Comparison of ENCODE assay signal across 1 cellular context in the genomic region with DNA sequence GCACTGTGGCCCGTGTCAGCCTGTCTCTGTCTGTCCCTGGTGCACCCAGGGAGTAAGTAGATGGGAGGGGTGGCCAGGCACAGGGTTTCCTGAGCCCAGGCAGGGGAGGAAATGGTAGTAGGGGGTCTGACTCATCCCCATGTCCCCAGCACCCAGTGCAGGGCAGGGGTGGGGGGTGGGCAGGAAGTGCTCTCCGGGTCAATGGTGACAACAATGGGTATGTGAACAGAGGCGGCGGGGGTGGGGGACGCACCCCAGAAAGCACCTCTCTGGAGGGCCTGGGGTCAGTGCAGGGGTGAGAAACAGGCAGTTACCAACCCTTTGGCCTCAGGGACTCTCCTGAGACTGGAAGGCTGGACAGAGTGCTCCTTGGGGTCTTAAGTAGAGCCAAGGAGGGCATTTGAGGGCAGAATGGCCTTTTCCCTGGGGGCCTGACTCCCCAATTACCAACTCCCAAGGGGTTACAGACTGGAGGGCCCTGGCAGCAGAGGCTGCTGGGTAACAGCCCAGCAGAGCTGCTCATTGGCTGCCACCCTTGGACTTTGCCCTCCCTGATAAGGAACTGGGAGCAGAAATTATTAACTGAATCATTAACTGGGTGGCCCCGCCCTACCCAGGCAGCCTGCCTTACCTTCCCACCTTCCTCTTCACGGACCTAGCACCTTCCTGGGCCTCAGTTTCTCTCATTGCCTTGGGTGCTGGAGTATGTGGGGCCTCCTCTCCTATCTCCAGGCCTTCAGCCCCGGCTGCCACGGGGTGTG.
TF ChIP-seq lines count a peak whose summit lies in the region.

No MANE protein-coding gene starts in this region.

TF ChIP-seq in HepG2, 621 proteins besides CTCF, POLR2A, EP300 and RAD21 (continued from another document and continues in another):
- TF ChIP-seq, protein P1, sequence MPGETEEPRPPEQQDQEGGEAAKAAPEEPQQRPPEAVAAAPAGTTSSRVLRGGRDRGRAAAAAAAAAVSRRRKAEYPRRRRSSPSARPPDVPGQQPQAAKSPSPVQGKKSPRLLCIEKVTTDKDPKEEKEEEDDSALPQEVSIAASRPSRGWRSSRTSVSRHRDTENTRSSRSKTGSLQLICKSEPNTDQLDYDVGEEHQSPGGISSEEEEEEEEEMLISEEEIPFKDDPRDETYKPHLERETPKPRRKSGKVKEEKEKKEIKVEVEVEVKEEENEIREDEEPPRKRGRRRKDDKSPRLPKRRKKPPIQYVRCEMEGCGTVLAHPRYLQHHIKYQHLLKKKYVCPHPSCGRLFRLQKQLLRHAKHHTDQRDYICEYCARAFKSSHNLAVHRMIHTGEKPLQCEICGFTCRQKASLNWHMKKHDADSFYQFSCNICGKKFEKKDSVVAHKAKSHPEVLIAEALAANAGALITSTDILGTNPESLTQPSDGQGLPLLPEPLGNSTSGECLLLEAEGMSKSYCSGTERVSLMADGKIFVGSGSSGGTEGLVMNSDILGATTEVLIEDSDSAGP (CRISPR knock-in tag; IDR thresholded peaks at IDR 0.05; ENCODE audit: borderline replicate concordance), result peak; percentile 51; the same call in 1 of the 2 replicates
- TF ChIP-seq SATB2 (CRISPR knock-in tag; IDR thresholded peaks at IDR 0.05) (peak; percentile 92), ZC3H4 (CRISPR knock-in tag; IDR thresholded peaks at IDR 0.05; ENCODE audit: borderline replicate concordance) (peak; percentile 82; the same call in 1 of the 2 replicates), MAF1 (CRISPR knock-in tag; IDR thresholded peaks at IDR 0.05; ENCODE audit: borderline replicate concordance) (no peak), HHEX (CRISPR knock-in tag; IDR thresholded peaks at IDR 0.05) (peak; percentile 38; the same call in 1 of the 2 replicates), ZNF761 (CRISPR knock-in tag; conservative IDR thresholded peaks at IDR 0.05) (peak; percentile 62; the same call in 1 of the 2 replicates), SUZ12 (IDR thresholded peaks at IDR 0.05; ENCODE audit: low read depth, low read length) (peak; percentile 31; the same call in 1 of the 2 replicates), ZNF274 (CRISPR knock-in tag; IDR thresholded peaks at IDR 0.05) (peak; percentile 22; the same call in 1 of the 2 replicates), HOXA3 (CRISPR knock-in tag; IDR thresholded peaks at IDR 0.05) (peak; percentile 86), NFYB (CRISPR knock-in tag; IDR thresholded peaks at IDR 0.05) (peak; percentile 83), ZC3H13 (CRISPR knock-in tag; IDR thresholded peaks at IDR 0.05) (peak; percentile 70; the same call in 1 of the 2 replicates), GFI1 (CRISPR knock-in tag; IDR thresholded peaks at IDR 0.05; ENCODE audit: borderline replicate concordance) (peak; percentile 57; the same call in 1 of the 2 replicates), ZNF747 (CRISPR knock-in tag; IDR thresholded peaks at IDR 0.05; ENCODE audit: borderline replicate concordance) (peak; percentile 84; the same call in 1 of the 2 replicates), ZNF34 (CRISPR knock-in tag; IDR thresholded peaks at IDR 0.05; ENCODE audit: borderline replicate concordance) (0 out of 2 replicates have a peak, but pooled peaks have one; percentile 31), SOX6 (IDR thresholded peaks at IDR 0.05) (no peak), SOX6 (CRISPR knock-in tag; IDR thresholded peaks at IDR 0.05) (peak; percentile 93), NR2F1 (CRISPR knock-in tag; IDR thresholded peaks at IDR 0.05) (peak; percentile 47 to 87; a peak in 3 of 4 replicates), ZNF547 (CRISPR knock-in tag; IDR thresholded peaks at IDR 0.05) (no peak), ELF3 (CRISPR knock-in tag; IDR thresholded peaks at IDR 0.05) (peak; percentile 79), PTBP1 (IDR thresholded peaks at IDR 0.05; ENCODE audit: low read depth, low read length, poor library complexity, severe bottlenecking) (no peak), ZMYM4 (CRISPR knock-in tag; IDR thresholded peaks at IDR 0.05) (peak; percentile 63; the same call in 1 of the 2 replicates), ZNF44 (CRISPR knock-in tag; IDR thresholded peaks at IDR 0.05) (0 out of 2 replicates have a peak, but pooled peaks have one; percentile 26), ZNF768 (CRISPR knock-in tag; IDR thresholded peaks at IDR 0.05) (no peak), PCBP2 (optimal IDR thresholded peaks at IDR 0.05; ENCODE audit: low read depth, low read length, poor library complexity, severe bottlenecking) (no peak), KMT2B (CRISPR knock-in tag; IDR thresholded peaks at IDR 0.05) (0 out of 2 replicates have a peak, but pooled peaks have one; percentile 40), ZNF256 (CRISPR knock-in tag; conservative IDR thresholded peaks at IDR 0.05) (peak; percentile 21; the same call in 1 of the 2 replicates), RBM39 (IDR thresholded peaks at IDR 0.05; ENCODE audit: low read depth, low read length, poor library complexity, severe bottlenecking) (peak; percentile 88), CREB1 (IDR thresholded peaks at IDR 0.05) (0 out of 2 replicates have a peak, but pooled peaks have one; percentile 17), CREB1 (CRISPR knock-in tag; IDR thresholded peaks at IDR 0.05) (no peak), ZEB1 (IDR thresholded peaks at IDR 0.05; ENCODE audit: insufficient replicate concordance, low read depth) (peak; percentile 8), ZNF331 (CRISPR knock-in tag; IDR thresholded peaks at IDR 0.05) (0 out of 2 replicates have a peak, but pooled peaks have one; percentile 30)
- TF ChIP-seq, protein P2, sequence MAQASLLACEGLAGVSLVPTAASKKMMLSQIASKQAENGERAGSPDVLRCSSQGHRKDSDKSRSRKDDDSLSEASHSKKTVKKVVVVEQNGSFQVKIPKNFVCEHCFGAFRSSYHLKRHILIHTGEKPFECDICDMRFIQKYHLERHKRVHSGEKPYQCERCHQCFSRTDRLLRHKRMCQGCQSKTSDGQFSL (CRISPR knock-in tag; IDR thresholded peaks at IDR 0.05), result peak; percentile 59; the same call in 1 of the 2 replicates
- TF ChIP-seq, protein P3, sequence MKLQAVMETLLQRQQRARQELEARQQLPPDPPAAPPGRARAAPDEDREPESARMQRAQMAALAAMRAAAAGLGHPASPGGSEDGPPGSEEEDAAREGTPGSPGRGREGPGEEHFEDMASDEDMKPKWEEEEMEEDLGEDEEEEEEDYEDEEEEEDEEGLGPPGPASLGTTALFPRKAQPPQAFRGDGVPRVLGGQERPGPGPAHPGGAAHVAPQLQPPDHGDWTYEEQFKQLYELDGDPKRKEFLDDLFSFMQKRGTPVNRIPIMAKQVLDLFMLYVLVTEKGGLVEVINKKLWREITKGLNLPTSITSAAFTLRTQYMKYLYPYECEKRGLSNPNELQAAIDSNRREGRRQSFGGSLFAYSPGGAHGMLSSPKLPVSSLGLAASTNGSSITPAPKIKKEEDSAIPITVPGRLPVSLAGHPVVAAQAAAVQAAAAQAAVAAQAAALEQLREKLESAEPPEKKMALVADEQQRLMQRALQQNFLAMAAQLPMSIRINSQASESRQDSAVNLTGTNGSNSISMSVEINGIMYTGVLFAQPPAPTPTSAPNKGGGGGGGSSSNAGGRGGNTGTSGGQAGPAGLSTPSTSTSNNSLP (IDR thresholded peaks at IDR 0.05; ENCODE audit: low read depth, low read length), result peak; percentile 94
- TF ChIP-seq, protein P4, sequence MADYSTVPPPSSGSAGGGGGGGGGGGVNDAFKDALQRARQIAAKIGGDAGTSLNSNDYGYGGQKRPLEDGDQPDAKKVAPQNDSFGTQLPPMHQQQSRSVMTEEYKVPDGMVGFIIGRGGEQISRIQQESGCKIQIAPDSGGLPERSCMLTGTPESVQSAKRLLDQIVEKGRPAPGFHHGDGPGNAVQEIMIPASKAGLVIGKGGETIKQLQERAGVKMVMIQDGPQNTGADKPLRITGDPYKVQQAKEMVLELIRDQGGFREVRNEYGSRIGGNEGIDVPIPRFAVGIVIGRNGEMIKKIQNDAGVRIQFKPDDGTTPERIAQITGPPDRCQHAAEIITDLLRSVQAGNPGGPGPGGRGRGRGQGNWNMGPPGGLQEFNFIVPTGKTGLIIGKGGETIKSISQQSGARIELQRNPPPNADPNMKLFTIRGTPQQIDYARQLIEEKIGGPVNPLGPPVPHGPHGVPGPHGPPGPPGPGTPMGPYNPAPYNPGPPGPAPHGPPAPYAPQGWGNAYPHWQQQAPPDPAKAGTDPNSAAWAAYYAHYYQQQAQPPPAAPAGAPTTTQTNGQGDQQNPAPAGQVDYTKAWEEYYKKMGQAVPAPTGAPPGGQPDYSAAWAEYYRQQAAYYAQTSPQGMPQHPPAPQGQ (CRISPR knock-in tag; IDR thresholded peaks at IDR 0.05; ENCODE audit: borderline replicate concordance), result no peak
- TF ChIP-seq, protein P5, sequence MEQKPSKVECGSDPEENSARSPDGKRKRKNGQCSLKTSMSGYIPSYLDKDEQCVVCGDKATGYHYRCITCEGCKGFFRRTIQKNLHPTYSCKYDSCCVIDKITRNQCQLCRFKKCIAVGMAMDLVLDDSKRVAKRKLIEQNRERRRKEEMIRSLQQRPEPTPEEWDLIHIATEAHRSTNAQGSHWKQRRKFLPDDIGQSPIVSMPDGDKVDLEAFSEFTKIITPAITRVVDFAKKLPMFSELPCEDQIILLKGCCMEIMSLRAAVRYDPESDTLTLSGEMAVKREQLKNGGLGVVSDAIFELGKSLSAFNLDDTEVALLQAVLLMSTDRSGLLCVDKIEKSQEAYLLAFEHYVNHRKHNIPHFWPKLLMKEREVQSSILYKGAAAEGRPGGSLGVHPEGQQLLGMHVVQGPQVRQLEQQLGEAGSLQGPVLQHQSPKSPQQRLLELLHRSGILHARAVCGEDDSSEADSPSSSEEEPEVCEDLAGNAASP (CRISPR knock-in tag; IDR thresholded peaks at IDR 0.05; ENCODE audit: borderline replicate concordance), result peak; percentile 69; the same call in 1 of the 2 replicates
- TF ChIP-seq, protein P6, sequence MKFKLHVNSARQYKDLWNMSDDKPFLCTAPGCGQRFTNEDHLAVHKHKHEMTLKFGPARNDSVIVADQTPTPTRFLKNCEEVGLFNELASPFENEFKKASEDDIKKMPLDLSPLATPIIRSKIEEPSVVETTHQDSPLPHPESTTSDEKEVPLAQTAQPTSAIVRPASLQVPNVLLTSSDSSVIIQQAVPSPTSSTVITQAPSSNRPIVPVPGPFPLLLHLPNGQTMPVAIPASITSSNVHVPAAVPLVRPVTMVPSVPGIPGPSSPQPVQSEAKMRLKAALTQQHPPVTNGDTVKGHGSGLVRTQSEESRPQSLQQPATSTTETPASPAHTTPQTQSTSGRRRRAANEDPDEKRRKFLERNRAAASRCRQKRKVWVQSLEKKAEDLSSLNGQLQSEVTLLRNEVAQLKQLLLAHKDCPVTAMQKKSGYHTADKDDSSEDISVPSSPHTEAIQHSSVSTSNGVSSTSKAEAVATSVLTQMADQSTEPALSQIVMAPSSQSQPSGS (CRISPR knock-in tag; IDR thresholded peaks at IDR 0.05), result 0 out of 2 replicates have a peak, but pooled peaks have one; percentile 39
- TF ChIP-seq, protein P7, sequence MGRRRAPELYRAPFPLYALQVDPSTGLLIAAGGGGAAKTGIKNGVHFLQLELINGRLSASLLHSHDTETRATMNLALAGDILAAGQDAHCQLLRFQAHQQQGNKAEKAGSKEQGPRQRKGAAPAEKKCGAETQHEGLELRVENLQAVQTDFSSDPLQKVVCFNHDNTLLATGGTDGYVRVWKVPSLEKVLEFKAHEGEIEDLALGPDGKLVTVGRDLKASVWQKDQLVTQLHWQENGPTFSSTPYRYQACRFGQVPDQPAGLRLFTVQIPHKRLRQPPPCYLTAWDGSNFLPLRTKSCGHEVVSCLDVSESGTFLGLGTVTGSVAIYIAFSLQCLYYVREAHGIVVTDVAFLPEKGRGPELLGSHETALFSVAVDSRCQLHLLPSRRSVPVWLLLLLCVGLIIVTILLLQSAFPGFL (CRISPR knock-in tag; IDR thresholded peaks at IDR 0.05), result no peak
- TF ChIP-seq, protein P8, sequence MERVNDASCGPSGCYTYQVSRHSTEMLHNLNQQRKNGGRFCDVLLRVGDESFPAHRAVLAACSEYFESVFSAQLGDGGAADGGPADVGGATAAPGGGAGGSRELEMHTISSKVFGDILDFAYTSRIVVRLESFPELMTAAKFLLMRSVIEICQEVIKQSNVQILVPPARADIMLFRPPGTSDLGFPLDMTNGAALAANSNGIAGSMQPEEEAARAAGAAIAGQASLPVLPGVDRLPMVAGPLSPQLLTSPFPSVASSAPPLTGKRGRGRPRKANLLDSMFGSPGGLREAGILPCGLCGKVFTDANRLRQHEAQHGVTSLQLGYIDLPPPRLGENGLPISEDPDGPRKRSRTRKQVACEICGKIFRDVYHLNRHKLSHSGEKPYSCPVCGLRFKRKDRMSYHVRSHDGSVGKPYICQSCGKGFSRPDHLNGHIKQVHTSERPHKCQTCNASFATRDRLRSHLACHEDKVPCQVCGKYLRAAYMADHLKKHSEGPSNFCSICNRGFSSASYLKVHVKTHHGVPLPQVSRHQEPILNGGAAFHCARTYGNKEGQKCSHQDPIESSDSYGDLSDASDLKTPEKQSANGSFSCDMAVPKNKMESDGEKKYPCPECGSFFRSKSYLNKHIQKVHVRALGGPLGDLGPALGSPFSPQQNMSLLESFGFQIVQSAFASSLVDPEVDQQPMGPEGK (CRISPR knock-in tag; IDR thresholded peaks at IDR 0.05), result peak; percentile 97
- TF ChIP-seq, protein P9, sequence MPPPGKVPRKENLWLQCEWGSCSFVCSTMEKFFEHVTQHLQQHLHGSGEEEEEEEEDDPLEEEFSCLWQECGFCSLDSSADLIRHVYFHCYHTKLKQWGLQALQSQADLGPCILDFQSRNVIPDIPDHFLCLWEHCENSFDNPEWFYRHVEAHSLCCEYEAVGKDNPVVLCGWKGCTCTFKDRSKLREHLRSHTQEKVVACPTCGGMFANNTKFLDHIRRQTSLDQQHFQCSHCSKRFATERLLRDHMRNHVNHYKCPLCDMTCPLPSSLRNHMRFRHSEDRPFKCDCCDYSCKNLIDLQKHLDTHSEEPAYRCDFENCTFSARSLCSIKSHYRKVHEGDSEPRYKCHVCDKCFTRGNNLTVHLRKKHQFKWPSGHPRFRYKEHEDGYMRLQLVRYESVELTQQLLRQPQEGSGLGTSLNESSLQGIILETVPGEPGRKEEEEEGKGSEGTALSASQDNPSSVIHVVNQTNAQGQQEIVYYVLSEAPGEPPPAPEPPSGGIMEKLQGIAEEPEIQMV (CRISPR knock-in tag; IDR thresholded peaks at IDR 0.05; ENCODE audit: low read depth), result 0 out of 2 replicates have a peak, but pooled peaks have one; percentile 24
- TF ChIP-seq, protein P10, sequence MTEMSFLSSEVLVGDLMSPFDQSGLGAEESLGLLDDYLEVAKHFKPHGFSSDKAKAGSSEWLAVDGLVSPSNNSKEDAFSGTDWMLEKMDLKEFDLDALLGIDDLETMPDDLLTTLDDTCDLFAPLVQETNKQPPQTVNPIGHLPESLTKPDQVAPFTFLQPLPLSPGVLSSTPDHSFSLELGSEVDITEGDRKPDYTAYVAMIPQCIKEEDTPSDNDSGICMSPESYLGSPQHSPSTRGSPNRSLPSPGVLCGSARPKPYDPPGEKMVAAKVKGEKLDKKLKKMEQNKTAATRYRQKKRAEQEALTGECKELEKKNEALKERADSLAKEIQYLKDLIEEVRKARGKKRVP (CRISPR knock-in tag; IDR thresholded peaks at IDR 0.05), result peak in 1 of 2 experiments; percentile 76; a peak in 2 of 4 replicates
- TF ChIP-seq, protein P11, sequence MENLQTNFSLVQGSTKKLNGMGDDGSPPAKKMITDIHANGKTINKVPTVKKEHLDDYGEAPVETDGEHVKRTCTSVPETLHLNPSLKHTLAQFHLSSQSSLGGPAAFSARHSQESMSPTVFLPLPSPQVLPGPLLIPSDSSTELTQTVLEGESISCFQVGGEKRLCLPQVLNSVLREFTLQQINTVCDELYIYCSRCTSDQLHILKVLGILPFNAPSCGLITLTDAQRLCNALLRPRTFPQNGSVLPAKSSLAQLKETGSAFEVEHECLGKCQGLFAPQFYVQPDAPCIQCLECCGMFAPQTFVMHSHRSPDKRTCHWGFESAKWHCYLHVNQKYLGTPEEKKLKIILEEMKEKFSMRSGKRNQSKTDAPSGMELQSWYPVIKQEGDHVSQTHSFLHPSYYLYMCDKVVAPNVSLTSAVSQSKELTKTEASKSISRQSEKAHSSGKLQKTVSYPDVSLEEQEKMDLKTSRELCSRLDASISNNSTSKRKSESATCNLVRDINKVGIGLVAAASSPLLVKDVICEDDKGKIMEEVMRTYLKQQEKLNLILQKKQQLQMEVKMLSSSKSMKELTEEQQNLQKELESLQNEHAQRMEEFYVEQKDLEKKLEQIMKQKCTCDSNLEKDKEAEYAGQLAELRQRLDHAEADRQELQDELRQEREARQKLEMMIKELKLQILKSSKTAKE (CRISPR knock-in tag; IDR thresholded peaks at IDR 0.05; ENCODE audit: borderline replicate concordance), result peak; percentile 15; the same call in 1 of the 2 replicates
